In genomic region chr11:86291466-86292262, GRCh38 we compare ENCODE assay signal across 8 cellular contexts. TPM values are rescaled to one million over a fixed set of nuclear protein-coding genes. Genes with fewer than 3 reads are reported as not detected.
DNase-seq lines count a peak whose midpoint lies in the region; ATAC-seq and TF ChIP-seq lines count a peak whose summit lies in the region.

No MANE protein-coding gene starts in this region.

- H3K27ac ChIP-seq in DND-41 (ENCODE audit: low read length) (no peak overlapping the region), PC-9 (no peak overlapping the region), trophoblast cell (ENCODE audit: low read depth, low read length) (no peak overlapping the region), aorta (ENCODE audit: low read depth in 1 of 2, low read length in 2 of 2) (no peak overlapping the region)

- H3K4me3 ChIP-seq in DND-41 (ENCODE audit: low read depth in 1 of 2, low read length in 2 of 2): no peak overlapping the region
- no peak overlapping the region for H3K4me3 ChIP-seq in PC-9
- no peak overlapping the region for H3K4me3 ChIP-seq in fibroblast of villous mesenchyme (ENCODE audit: low read depth, low read length)
- no peak overlapping the region for H3K4me3 ChIP-seq in trophoblast cell (ENCODE audit: low read depth, low read length)
- H3K4me3 ChIP-seq in aorta (ENCODE audit: low read length in 2 of 2): no peak overlapping the region

- no peak overlapping the region for H4K91ac ChIP-seq in trophoblast cell (ENCODE audit: low read depth, low read length)

- no peak overlapping the region for H2BK5ac ChIP-seq in trophoblast cell (ENCODE audit: low read depth, low read length, poor library complexity)

- H4K8ac ChIP-seq in trophoblast cell (ENCODE audit: low read depth, low read length): no peak overlapping the region

- no peak overlapping the region for H2BK120ac ChIP-seq in trophoblast cell (ENCODE audit: insufficient read depth, low read length, poor library complexity)

- H3K4me1 ChIP-seq in DND-41 (ENCODE audit: insufficient read depth, low read length): no peaks in the 10 kb centered on the region
- no peaks in the 10 kb centered on the region for H3K4me1 ChIP-seq in PC-9 (replicated peaks; ENCODE audit: insufficient read depth)
- no peaks in the 10 kb centered on the region for H3K4me1 ChIP-seq in trophoblast cell (ENCODE audit: control insufficient read depth in 1 of 2, insufficient read depth in 2 of 2, low read length in 2 of 2)
- H3K4me1 ChIP-seq in aorta (ENCODE audit: control insufficient read depth in 1 of 2, insufficient read depth in 2 of 2, low read length in 2 of 2): no peaks in the 10 kb centered on the region

- no peak overlapping the region for H3K14ac ChIP-seq in trophoblast cell (ENCODE audit: low read length)

- CTCF ChIA-PET in PC-9 (lab: Charles Lee): interaction anchor here (0.6 to 0.7 kb wide), 3 partner anchors 262 to 692 kb away, joined by 3 to 20 read pairs (median 13); no protein-coding TSS in a partner anchor

- no peaks in the 10 kb centered on the region for H3K79me2 ChIP-seq in DND-41 (ENCODE audit: insufficient read depth, low read length)
- H3K79me2 ChIP-seq in PC-9 (ENCODE audit: low read depth): no peaks in the 10 kb centered on the region
- no peaks in the 10 kb centered on the region for H3K79me2 ChIP-seq in trophoblast cell (ENCODE audit: control insufficient read depth, insufficient read depth, low read length, poor library complexity)

- TF ChIP-seq CTCF in DND-41 (IDR thresholded peaks at IDR 0.05; ENCODE audit: borderline replicate concordance, extremely low read depth, low read length, poor library complexity, severe bottlenecking) (peak; percentile 75), PC-9 (conservative IDR thresholded peaks at IDR 0.05) (peak; percentile 95), fibroblast of villous mesenchyme (IDR thresholded peaks at IDR 0.05; ENCODE audit: insufficient read depth, low read depth, low read length) (peak; percentile 71)

- H4K20me1 ChIP-seq in DND-41 (ENCODE audit: insufficient read depth, low read length) (no peaks in the 10 kb centered on the region), PC-9 (ENCODE audit: insufficient read depth) (no peaks in the 10 kb centered on the region)

- POLR2A ChIA-PET in PC-9 (lab: Charles Lee; ENCODE audit: unreplicated experiment): no interaction called here

- DNase-seq in DND-41 (peak; percentile 60), PC-9 (peak; percentile 41 to 60), fibroblast of villous mesenchyme (ENCODE audit: low read depth) (peak; percentile 49), trophoblast cell (peak; percentile 23 to 77), aorta (peak in 1 of 2 donors; percentile 56)
- peak; percentile 39 for DNase-seq in activated T-helper 1 cell treated with anti-CD3 and anti-CD28 coated beads, Interleukin-12 subunit alpha, Interleukin-12 subunit beta, Interleukin-2, Interleukin-4 antibody, amounts not matched to agents 30 ng/mL and 10 ng/mL and 1 ng/mL, durations not matched to agents 14 hours and 24 hours and 36 hours (ENCODE audit: low spot score)

- intact Hi-C loops in PC-9 (cut with micrococcal nuclease; ENCODE audit: unreplicated experiment): loop anchor here (1.0 to 5.0 kb wide), 3 partner anchors 351 to 694 kb away; partner anchors contain the start of gene CCDC83
- intact Hi-C loops in activated T-helper 1 cell treated with anti-CD3 and anti-CD28 coated beads, Interleukin-12 subunit alpha, Interleukin-12 subunit beta, Interleukin-2, Interleukin-4 antibody, amounts not matched to agents 30 ng/mL and 10 ng/mL and 1 ng/mL, durations not matched to agents 14 hours and 24 hours and 36 hours (cut with micrococcal nuclease): loop anchor here (1.0 to 5.0 kb wide), 12 partner anchors 11 to 539 kb away; partner anchors contain the start of genes CCDC83, HIKESHI and PICALM
- intact Hi-C loops in aorta (cut with DNase I): loop anchor here (5.0 to 10.0 kb wide), 3 partner anchors 349 to 437 kb away; partner anchors contain the start of gene CCDC83 (in 2 of the 2)

- no peaks in the 10 kb centered on the region for H3K27me3 Mint-ChIP-seq in activated T-helper 1 cell treated with anti-CD3 and anti-CD28 coated beads, Interleukin-12 subunit alpha, Interleukin-12 subunit beta, Interleukin-2, Interleukin-4 antibody, amounts not matched to agents 30 ng/mL and 10 ng/mL and 1 ng/mL, durations not matched to agents 14 hours and 24 hours and 36 hours (ENCODE audit: insufficient read depth)

- WGBS in trophoblast cell (ENCODE audit: extremely low coverage, insufficient coverage, insufficient read length): no CpG with 5 or more reads among the region's 3 CpGs
- WGBS in aorta, 2 donors: 41% methylated on average over 3 of the region's 3 CpGs

- H3K9me3 ChIP-seq in DND-41 (ENCODE audit: insufficient read depth, low read length, severe bottlenecking): no peaks in the 10 kb centered on the region
- no peaks in the 10 kb centered on the region for H3K9me3 ChIP-seq in PC-9 (ENCODE audit: insufficient read depth, low read depth)
- peaks cover 1% of the 10 kb centered on the region for H3K9me3 ChIP-seq in trophoblast cell (ENCODE audit: insufficient read depth, low read depth, low read length)
- no peaks in the 10 kb centered on the region for H3K9me3 ChIP-seq in aorta (ENCODE audit: control insufficient read depth, low read length)

- no peak overlapping the region for H3K23ac ChIP-seq in trophoblast cell (ENCODE audit: low read length)

- no peak overlapping the region for H2AFZ ChIP-seq in DND-41 (ENCODE audit: low read depth, low read length)
- H2AFZ ChIP-seq in PC-9: no peak overlapping the region
- H2AFZ ChIP-seq in trophoblast cell (ENCODE audit: insufficient read depth, low read length, poor library complexity): no peak overlapping the region

- H3K9me3 Mint-ChIP-seq in activated T-helper 1 cell treated with anti-CD3 and anti-CD28 coated beads, Interleukin-12 subunit alpha, Interleukin-12 subunit beta, Interleukin-2, Interleukin-4 antibody, amounts not matched to agents 30 ng/mL and 10 ng/mL and 1 ng/mL, durations not matched to agents 14 hours and 24 hours and 36 hours: no peaks in the 10 kb centered on the region

- no peaks in the 10 kb centered on the region for H3K79me1 ChIP-seq in trophoblast cell (ENCODE audit: low read length)

- no peak overlapping the region for H3K18ac ChIP-seq in trophoblast cell (ENCODE audit: low read length)

- H4K12ac ChIP-seq in trophoblast cell (ENCODE audit: low read depth, low read length): no peak overlapping the region

- no peak overlapping the region for H3K4ac ChIP-seq in trophoblast cell (ENCODE audit: low read depth, low read length)

- H3K4me3 Mint-ChIP-seq in activated T-helper 1 cell treated with anti-CD3 and anti-CD28 coated beads, Interleukin-12 subunit alpha, Interleukin-12 subunit beta, Interleukin-2, Interleukin-4 antibody, amounts not matched to agents 30 ng/mL and 10 ng/mL and 1 ng/mL, durations not matched to agents 14 hours and 24 hours and 36 hours: peak overlapping the region; percentile 34

- H3K36me3 Mint-ChIP-seq in activated T-helper 1 cell treated with anti-CD3 and anti-CD28 coated beads, Interleukin-12 subunit alpha, Interleukin-12 subunit beta, Interleukin-2, Interleukin-4 antibody, amounts not matched to agents 30 ng/mL and 10 ng/mL and 1 ng/mL, durations not matched to agents 14 hours and 24 hours and 36 hours (ENCODE audit: low read depth): peaks cover 26% of the 10 kb centered on the region

- H3K27me3 ChIP-seq in DND-41 (ENCODE audit: insufficient read depth, low read length, poor library complexity) (no peaks in the 10 kb centered on the region), PC-9 (ENCODE audit: insufficient read depth, low read depth) (no peaks in the 10 kb centered on the region), trophoblast cell (ENCODE audit: insufficient read depth, low read length) (no peaks in the 10 kb centered on the region), aorta (ENCODE audit: control insufficient read depth in 1 of 2, insufficient read depth in 2 of 2, low read length in 1 of 2) (no peaks in the 10 kb centered on the region)

- H3K9me2 ChIP-seq in PC-9 (ENCODE audit: insufficient read depth): no peaks in the 10 kb centered on the region

- H3K27ac Mint-ChIP-seq in activated T-helper 1 cell treated with anti-CD3 and anti-CD28 coated beads, Interleukin-12 subunit alpha, Interleukin-12 subunit beta, Interleukin-2, Interleukin-4 antibody, amounts not matched to agents 30 ng/mL and 10 ng/mL and 1 ng/mL, durations not matched to agents 14 hours and 24 hours and 36 hours: peak overlapping the region; percentile 82

- H3K4me2 ChIP-seq in DND-41 (ENCODE audit: insufficient read depth, low read length) (no peak overlapping the region), PC-9 (no peak overlapping the region), trophoblast cell (ENCODE audit: low read length) (no peak overlapping the region)

- H2BK12ac ChIP-seq in trophoblast cell (ENCODE audit: low read length): no peak overlapping the region

- peaks cover 61% of the 10 kb centered on the region for H3K4me1 Mint-ChIP-seq in activated T-helper 1 cell treated with anti-CD3 and anti-CD28 coated beads, Interleukin-12 subunit alpha, Interleukin-12 subunit beta, Interleukin-2, Interleukin-4 antibody, amounts not matched to agents 30 ng/mL and 10 ng/mL and 1 ng/mL, durations not matched to agents 14 hours and 24 hours and 36 hours (ENCODE audit: low read depth)

- no peak overlapping the region for H3K9ac ChIP-seq in DND-41 (ENCODE audit: low read depth, low read length)
- H3K9ac ChIP-seq in trophoblast cell (ENCODE audit: low read length): no peak overlapping the region

- no TSS peak for BruUV-seq in PC-9 (replicated peaks; lab: Mats Ljungman, UMichigan)

- no peak overlapping the region for H2AK5ac ChIP-seq in trophoblast cell (ENCODE audit: low read length)

- H3F3A ChIP-seq in PC-9 (ENCODE audit: insufficient read depth, low read depth): peaks cover 5% of the 10 kb centered on the region; the same call in 1 of the 2 replicates

- no peaks in the 10 kb centered on the region for H3K36me3 ChIP-seq in DND-41 (ENCODE audit: insufficient read depth, low read length)
- no peaks in the 10 kb centered on the region for H3K36me3 ChIP-seq in PC-9 (ENCODE audit: low read depth)
- H3K36me3 ChIP-seq in trophoblast cell (ENCODE audit: control insufficient read depth in 1 of 2, insufficient read depth in 2 of 2, low read length in 2 of 2): no peaks in the 10 kb centered on the region
- H3K36me3 ChIP-seq in aorta (ENCODE audit: control insufficient read depth in 1 of 2, insufficient read depth in 2 of 2, low read length in 1 of 2): no peaks in the 10 kb centered on the region

- ATAC-seq in DND-41 (ENCODE audit: insufficient read depth, low read depth) (peak; percentile 56; the same call in 2 of the 3 replicates), HG03432 (IDR thresholded peaks at IDR 0.05; ENCODE audit: unreplicated experiment) (peak; percentile 25), aorta (ENCODE audit: low FRiP score) (peak; percentile 50), GM18858 (IDR thresholded peaks at IDR 0.05; ENCODE audit: unreplicated experiment) (no peak)

RNA-seq across cellular contexts. Expression of gene HIKESHI, which starts 10.4 kb away (rescaled TPM):
- total RNA-seq in PC-9 (2021) (34.5 and 42.0 TPM in 2 replicates), fibroblast of villous mesenchyme (74.4 and 101 TPM in 2 replicates), aorta (10 to 100 TPM; 29.4 to 32.6 TPM)
- 54.2 and 56.4 TPM in 2 replicates for total RNA-seq in activated T-helper 1 cell treated with anti-CD3 and anti-CD28 coated beads, Interleukin-12 subunit alpha, Interleukin-12 subunit beta, Interleukin-2, Interleukin-4 antibody, amounts not matched to agents 30 ng/mL and 10 ng/mL and 1 ng/mL, durations not matched to agents 14 hours and 24 hours and 36 hours
- polyA plus RNA-seq in trophoblast cell (2013): 77.6 and 79.3 TPM in 2 replicates
- 10 to 100 TPM; 47.1 to 53.0 TPM for polyA plus RNA-seq in aorta

RNA-seq across cellular contexts. Expression of gene EED, which starts 47.1 kb away (rescaled TPM):
- total RNA-seq in PC-9 (2021) (33.4 and 37.4 TPM in 2 replicates), fibroblast of villous mesenchyme (15.5 and 25.9 TPM in 2 replicates), aorta (10 to 100 TPM; 22.0 to 26.5 TPM)
- total RNA-seq in activated T-helper 1 cell treated with anti-CD3 and anti-CD28 coated beads, Interleukin-12 subunit alpha, Interleukin-12 subunit beta, Interleukin-2, Interleukin-4 antibody, amounts not matched to agents 30 ng/mL and 10 ng/mL and 1 ng/mL, durations not matched to agents 14 hours and 24 hours and 36 hours: 279 and 294 TPM in 2 replicates
- 18.9 and 20.8 TPM in 2 replicates for polyA plus RNA-seq in trophoblast cell (2013)
- polyA plus RNA-seq in aorta: 10 to 100 TPM; 14.5 to 16.0 TPM
